In genomic region chr6:135221505-135221904, GRCh38 we compare ENCODE assay signal across 7 cellular contexts. TPM values are rescaled to one million over a fixed set of nuclear protein-coding genes. Genes with fewer than 3 reads are reported as not detected.
"Had no signal": no experiment of that assay in that cellular context is flagged by ENCODE, and none has a peak within 500 bp of the region (broad histone marks: within the 10 kb centered on the region; RNA-seq: fewer than 3 reads in every experiment).

No MANE protein-coding gene starts in this region.

- FAIRE-seq: HepG2, HTR-8/SVneo had no signal

- H3K4me3 Mint-ChIP-seq: IgD-negative memory B cell had no signal

- H3K9ac ChIP-seq: KMS-11 had no signal

- DNase-seq: IMR-90, KG1 had no signal

- H3K27ac Mint-ChIP-seq: IgD-negative memory B cell had no signal

- H3K4me2 ChIP-seq: KMS-11 had no signal

- H3K27ac ChIP-seq: HL-60, KMS-11 had no signal

- ATAC-seq: HepG2 had no signal

- H3K9me3 Mint-ChIP-seq: IgD-negative memory B cell had no signal

RNA-seq across cellular contexts. Expression of gene MYB, which starts 40.4 kb away (rescaled TPM):
- polyA plus RNA-seq: IgD-negative memory B cell had no signal
